In the genomic region with DNA sequence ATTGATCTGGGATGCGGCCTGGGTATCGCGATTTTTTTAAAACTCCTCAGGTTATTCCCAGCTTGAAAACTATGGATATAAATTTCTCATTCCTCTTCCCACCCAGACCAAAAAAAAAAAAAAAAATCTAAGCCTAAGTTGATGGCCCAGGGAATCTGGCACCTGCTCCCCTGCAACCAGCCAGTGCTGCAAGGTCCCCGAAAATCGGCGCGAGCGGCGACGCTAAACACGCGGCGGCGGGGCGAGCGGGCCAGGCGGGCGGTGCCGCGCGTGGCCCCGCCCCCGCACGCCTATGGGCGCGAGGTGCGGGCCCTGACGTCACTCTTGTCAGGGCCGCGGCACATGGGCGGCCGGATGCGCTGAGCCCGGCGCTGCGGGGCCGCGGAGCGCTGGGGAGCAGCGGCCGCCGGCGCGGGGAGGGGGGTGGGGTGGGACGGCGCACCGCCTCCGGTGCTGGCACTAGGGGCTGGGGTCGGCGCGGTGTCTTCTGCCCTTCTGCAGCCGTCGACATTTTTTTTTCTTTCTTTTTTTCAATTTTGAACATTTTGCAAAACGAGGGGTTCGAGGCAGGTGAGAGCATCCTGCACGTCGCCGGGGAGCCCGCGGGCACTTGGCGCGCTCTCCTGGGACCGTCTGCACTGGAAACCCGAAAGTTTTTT, we compare ENCODE assay signal across 8 cellular contexts. TPM values are rescaled to one million over a fixed set of nuclear protein-coding genes. Genes with fewer than 3 reads are reported as not detected.
DNase-seq lines count a peak whose midpoint lies in the region; ATAC-seq and TF ChIP-seq lines count a peak whose summit lies in the region.

A gene with protein sequence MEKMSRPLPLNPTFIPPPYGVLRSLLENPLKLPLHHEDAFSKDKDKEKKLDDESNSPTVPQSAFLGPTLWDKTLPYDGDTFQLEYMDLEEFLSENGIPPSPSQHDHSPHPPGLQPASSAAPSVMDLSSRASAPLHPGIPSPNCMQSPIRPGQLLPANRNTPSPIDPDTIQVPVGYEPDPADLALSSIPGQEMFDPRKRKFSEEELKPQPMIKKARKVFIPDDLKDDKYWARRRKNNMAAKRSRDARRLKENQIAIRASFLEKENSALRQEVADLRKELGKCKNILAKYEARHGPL (plus strand): TSS at position 321 of the 659 bp plus-strand sequence. CDS start 525 bp downstream, outside the sequence.

- H3K9me3 Mint-ChIP-seq in activated naive CD4-positive, alpha-beta T cell treated with anti-CD3 and anti-CD28 coated beads, Interleukin-2, amount 50 U/mL, for 24 hours, result peaks cover 10% of the 10 kb centered on the region
- H3K9me3 Mint-ChIP-seq in glutamatergic neuron (ENCODE audit: unreplicated experiment), result no peaks in the 10 kb centered on the region

- peaks cover 14% of the 10 kb centered on the region for H3K4me1 Mint-ChIP-seq in activated naive CD4-positive, alpha-beta T cell treated with anti-CD3 and anti-CD28 coated beads, Interleukin-2, amount 50 U/mL, for 24 hours
- H3K4me1 Mint-ChIP-seq in glutamatergic neuron (ENCODE audit: low read depth, unreplicated experiment), result no peaks in the 10 kb centered on the region

- no peak within 1 kb of the TSS for H3K27ac Mint-ChIP-seq in activated naive CD4-positive, alpha-beta T cell treated with anti-CD3 and anti-CD28 coated beads, Interleukin-2, amount 50 U/mL, for 24 hours
- no peak within 1 kb of the TSS for H3K27ac Mint-ChIP-seq in glutamatergic neuron (ENCODE audit: unreplicated experiment)

- H3K4me3 ChIP-seq in HUES64 (ENCODE audit: low read length) (peak within 1 kb of the TSS; percentile 50), subcutaneous abdominal adipose tissue (ENCODE audit: low read depth in 1 of 5, low read length in 5 of 5) (peak within 1 kb of the TSS; percentile 58 to 66 (median 65))

- ATAC-seq in GM21447 (IDR thresholded peaks at IDR 0.05; ENCODE audit: unreplicated experiment), result peak; percentile 81

- POLR2A ChIA-PET in RWPE1 (lab: Yijun Ruan, JAX; ENCODE audit: low non-redundant PET), result no interaction called here

- CTCF ChIA-PET in RWPE1 (lab: Yijun Ruan, JAX), result interaction anchor here (0.6 to 1.0 kb wide), 4 partner anchors 8 to 1827 kb away, joined by 3 read pairs; no protein-coding TSS in a partner anchor

- TF ChIP-seq CTCF in RWPE1 (conservative IDR thresholded peaks at IDR 0.05; ENCODE audit: low read depth) (no peak), glutamatergic neuron (IDR thresholded peaks at IDR 0.05; ENCODE audit: partially characterized antibody, unreplicated experiment) (no peak)

- H3K4me1 ChIP-seq in HUES64 (ENCODE audit: insufficient read depth, low read length) (peaks cover 4% of the 10 kb centered on the region; the same call in 1 of the 2 replicates), subcutaneous abdominal adipose tissue (ENCODE audit: control insufficient read depth in 5 of 5, insufficient read depth in 5 of 5, low read length in 5 of 5) (peaks cover 5 to 43% (median 34%) of the 10 kb centered on the region in 5 donors)

- H3K4me3 Mint-ChIP-seq in activated naive CD4-positive, alpha-beta T cell treated with anti-CD3 and anti-CD28 coated beads, Interleukin-2, amount 50 U/mL, for 24 hours, result peak within 1 kb of the TSS; percentile 82
- H3K4me3 Mint-ChIP-seq in glutamatergic neuron (ENCODE audit: unreplicated experiment), result peak within 1 kb of the TSS; percentile 85

- H3K27me3 Mint-ChIP-seq in activated naive CD4-positive, alpha-beta T cell treated with anti-CD3 and anti-CD28 coated beads, Interleukin-2, amount 50 U/mL, for 24 hours, result peaks cover 50% of the 10 kb centered on the region
- peaks cover 7% of the 10 kb centered on the region for H3K27me3 Mint-ChIP-seq in glutamatergic neuron (ENCODE audit: unreplicated experiment)

- DNase-seq in COLO829 (ENCODE audit: low spot score), result peak; percentile 31
- peak; percentile 79 for DNase-seq in RWPE1 (ENCODE audit: low spot score)
- DNase-seq in glutamatergic neuron, result peak; percentile 89
- DNase-seq in occipital lobe (lab: John Stamatoyannopoulos, UW), result peak; percentile 76

- no peak within 1 kb of the TSS for H3K9ac ChIP-seq in HUES64 (ENCODE audit: low read depth, low read length)
- peak within 1 kb of the TSS in 4 of 5 donors; percentile 12 to 66 (median 59) for H3K9ac ChIP-seq in subcutaneous abdominal adipose tissue (ENCODE audit: low read length in 5 of 5)

- under 1% methylated on average over 63 of the region's 64 CpGs for WGBS in HUES64

- H3K9me3 ChIP-seq in HUES64 (ENCODE audit: insufficient read depth, low read depth, low read length), result no peaks in the 10 kb centered on the region
- no peaks in the 10 kb centered on the region for H3K9me3 ChIP-seq in subcutaneous abdominal adipose tissue (ENCODE audit: control insufficient read depth in 5 of 5, low read length in 5 of 5)

- H3K27me3 ChIP-seq in HUES64 (ENCODE audit: insufficient read depth, low read length) (peaks cover 87% of the 10 kb centered on the region), subcutaneous abdominal adipose tissue (ENCODE audit: control insufficient read depth in 5 of 5, insufficient read depth in 4 of 5, low read length in 5 of 5) (peaks cover 0 to 16% (median 5%) of the 10 kb centered on the region in 5 donors)

- H3K36me3 ChIP-seq in HUES64 (ENCODE audit: insufficient read depth, low read length) (no peaks in the 10 kb centered on the region), subcutaneous abdominal adipose tissue (ENCODE audit: control insufficient read depth in 5 of 5, insufficient read depth in 5 of 5, low read length in 5 of 5) (peaks cover 0 to 2% (median 0%) of the 10 kb centered on the region in 5 donors)

- H3K36me3 Mint-ChIP-seq in activated naive CD4-positive, alpha-beta T cell treated with anti-CD3 and anti-CD28 coated beads, Interleukin-2, amount 50 U/mL, for 24 hours, result no peaks in the 10 kb centered on the region
- H3K36me3 Mint-ChIP-seq in glutamatergic neuron (ENCODE audit: unreplicated experiment), result no peaks in the 10 kb centered on the region

- H3K27ac ChIP-seq in HUES64 (ENCODE audit: low read depth, low read length) (no peak within 1 kb of the TSS), RWPE1 (no peak within 1 kb of the TSS), subcutaneous abdominal adipose tissue (ENCODE audit: low read depth, low read length) (no peak within 1 kb of the TSS)

RNA-seq across cellular contexts. Expression of the gene that starts here (rescaled TPM):
- not detected for polyA plus RNA-seq in HUES64 (2013, experiment 1 of 2)
- 0.06 TPM for polyA plus RNA-seq in HUES64 (2013, experiment 2 of 2)
- total RNA-seq in glutamatergic neuron (ENCODE audit: unreplicated experiment), result 0.32 TPM
- total RNA-seq in occipital lobe, result 15.1 TPM

Comparison
In these comparisons a context has a peak if more than half of its experiments do, and no peak if none do; other contexts are left out.
1. RNA of the gene that starts here (total RNA-seq): 15.1 TPM in occipital lobe (single experiment); 0.32 TPM in glutamatergic neuron (single experiment); every median in the first group is over 10 times any median in the second.
2. Peak in DNase-seq in glutamatergic neuron; RNA of the gene not detected or under 1 TPM.
3. DNase-seq: peak in every context shown above with its lines; median percentile 89 in glutamatergic neuron; 79 in RWPE1; 76 in occipital lobe; 31 in COLO829.